ENCODE assay signal across 8 cellular contexts in genomic region chr10:95290446-95290800, GRCh38. TPM values are rescaled to one million over a fixed set of nuclear protein-coding genes. Genes with fewer than 3 reads are reported as not detected.
DNase-seq lines count a peak whose midpoint lies in the region; ATAC-seq and TF ChIP-seq lines count a peak whose summit lies in the region.

No MANE protein-coding gene starts in this region.

- peaks cover 46% of the 10 kb centered on the region for H3K27me3 Mint-ChIP-seq in activated T-helper 1 cell treated with anti-CD3 and anti-CD28 coated beads, Interleukin-12 subunit alpha, Interleukin-12 subunit beta, Interleukin-2, Interleukin-4 antibody, amounts not matched to agents 30 ng/mL and 10 ng/mL and 1 ng/mL, durations not matched to agents 14 hours and 24 hours and 36 hours (ENCODE audit: insufficient read depth)
- no peaks in the 10 kb centered on the region for H3K27me3 Mint-ChIP-seq in stimulated activated naive B cell treated with anti-CD40 and anti-IgM and Interleukin-4, amounts not matched to agents 10 μg/mL and 1 μg/mL and 100 μg/mL, for 72 hours

- in situ Hi-C loops in GM13976 (cut with MboI; ENCODE audit: low sequenced_read_pairs, unreplicated experiment) = no loop called here

- TF ChIP-seq CTCF in GM13976 (IDR thresholded peaks at IDR 0.05; ENCODE audit: borderline replicate concordance, control extremely low read depth, extremely low read depth, insufficient read depth, missing control alignments) = no peak

- H3K9me3 Mint-ChIP-seq in activated T-helper 1 cell treated with anti-CD3 and anti-CD28 coated beads, Interleukin-12 subunit alpha, Interleukin-12 subunit beta, Interleukin-2, Interleukin-4 antibody, amounts not matched to agents 30 ng/mL and 10 ng/mL and 1 ng/mL, durations not matched to agents 14 hours and 24 hours and 36 hours = no peaks in the 10 kb centered on the region
- H3K9me3 Mint-ChIP-seq in stimulated activated naive B cell treated with anti-CD40 and anti-IgM and Interleukin-4, amounts not matched to agents 10 μg/mL and 1 μg/mL and 100 μg/mL, for 72 hours = peaks cover 0 to 4% of the 10 kb centered on the region in 2 donors

- H3K4me3 Mint-ChIP-seq in activated T-helper 1 cell treated with anti-CD3 and anti-CD28 coated beads, Interleukin-12 subunit alpha, Interleukin-12 subunit beta, Interleukin-2, Interleukin-4 antibody, amounts not matched to agents 30 ng/mL and 10 ng/mL and 1 ng/mL, durations not matched to agents 14 hours and 24 hours and 36 hours = peak overlapping the region; percentile 81
- H3K4me3 Mint-ChIP-seq in stimulated activated naive B cell treated with anti-CD40 and anti-IgM and Interleukin-4, amounts not matched to agents 10 μg/mL and 1 μg/mL and 100 μg/mL, for 72 hours = peak overlapping the region; percentile 91 to 96

- no peak overlapping the region for H3K27ac Mint-ChIP-seq in activated T-helper 1 cell treated with anti-CD3 and anti-CD28 coated beads, Interleukin-12 subunit alpha, Interleukin-12 subunit beta, Interleukin-2, Interleukin-4 antibody, amounts not matched to agents 30 ng/mL and 10 ng/mL and 1 ng/mL, durations not matched to agents 14 hours and 24 hours and 36 hours
- peak overlapping the region; percentile 95 for H3K27ac Mint-ChIP-seq in stimulated activated naive B cell treated with anti-CD40 and anti-IgM and Interleukin-4, amounts not matched to agents 10 μg/mL and 1 μg/mL and 100 μg/mL, for 72 hours

- H3K4me1 Mint-ChIP-seq in activated T-helper 1 cell treated with anti-CD3 and anti-CD28 coated beads, Interleukin-12 subunit alpha, Interleukin-12 subunit beta, Interleukin-2, Interleukin-4 antibody, amounts not matched to agents 30 ng/mL and 10 ng/mL and 1 ng/mL, durations not matched to agents 14 hours and 24 hours and 36 hours (ENCODE audit: low read depth) = peaks cover 30% of the 10 kb centered on the region
- H3K4me1 Mint-ChIP-seq in stimulated activated naive B cell treated with anti-CD40 and anti-IgM and Interleukin-4, amounts not matched to agents 10 μg/mL and 1 μg/mL and 100 μg/mL, for 72 hours = peaks cover 60 to 87% of the 10 kb centered on the region in 2 donors

- peaks cover 4% of the 10 kb centered on the region for H3K36me3 Mint-ChIP-seq in activated T-helper 1 cell treated with anti-CD3 and anti-CD28 coated beads, Interleukin-12 subunit alpha, Interleukin-12 subunit beta, Interleukin-2, Interleukin-4 antibody, amounts not matched to agents 30 ng/mL and 10 ng/mL and 1 ng/mL, durations not matched to agents 14 hours and 24 hours and 36 hours (ENCODE audit: low read depth)
- peaks cover 2 to 4% of the 10 kb centered on the region in 2 donors for H3K36me3 Mint-ChIP-seq in stimulated activated naive B cell treated with anti-CD40 and anti-IgM and Interleukin-4, amounts not matched to agents 10 μg/mL and 1 μg/mL and 100 μg/mL, for 72 hours

- peak; percentile 0 for ATAC-seq in GM18868 (IDR thresholded peaks at IDR 0.05; ENCODE audit: unreplicated experiment)
- ATAC-seq in HG02973 (IDR thresholded peaks at IDR 0.05; ENCODE audit: unreplicated experiment) = peak; percentile 1
- ATAC-seq in stimulated activated naive B cell treated with anti-CD40 and anti-IgM and Interleukin-4, amounts not matched to agents 10 μg/mL and 1 μg/mL and 100 μg/mL, for 72 hours (replicated peaks) = peak; percentile 14 to 15

- H3K4me3 ChIP-seq in iPS-11a (ENCODE audit: low read depth, low read length) = peak overlapping the region; percentile 82

- intact Hi-C loops in activated T-helper 1 cell treated with anti-CD3 and anti-CD28 coated beads, Interleukin-12 subunit alpha, Interleukin-12 subunit beta, Interleukin-2, Interleukin-4 antibody, amounts not matched to agents 30 ng/mL and 10 ng/mL and 1 ng/mL, durations not matched to agents 14 hours and 24 hours and 36 hours (cut with micrococcal nuclease) = loop anchor here (5.0 kb wide), 2 partner anchors 43 to 72 kb away; no protein-coding TSS in a partner anchor

- DNase-seq in activated T-helper 1 cell treated with anti-CD3 and anti-CD28 coated beads, Interleukin-12 subunit alpha, Interleukin-12 subunit beta, Interleukin-2, Interleukin-4 antibody, amounts not matched to agents 30 ng/mL and 10 ng/mL and 1 ng/mL, durations not matched to agents 14 hours and 24 hours and 36 hours (ENCODE audit: low spot score) = peak; percentile 6
- DNase-seq in stimulated activated naive B cell treated with anti-CD40 and anti-IgM and Interleukin-4, amounts not matched to agents 10 μg/mL and 1 μg/mL and 100 μg/mL, for 72 hours = no peak
- DNase-seq in amniotic stem cell (lab: John Stamatoyannopoulos, UW) (no peak), NOMO-1 treated with DMSO at 0.1 percent for 48 hours (lab: John Stamatoyannopoulos, UW; ENCODE audit: unreplicated experiment) (no peak), GM13976 (ENCODE audit: low spot score) (no peak)

RNA-seq across cellular contexts. Expression of gene PDLIM1, which starts 0.4 kb away (rescaled TPM):
- total RNA-seq in activated T-helper 1 cell treated with anti-CD3 and anti-CD28 coated beads, Interleukin-12 subunit alpha, Interleukin-12 subunit beta, Interleukin-2, Interleukin-4 antibody, amounts not matched to agents 30 ng/mL and 10 ng/mL and 1 ng/mL, durations not matched to agents 14 hours and 24 hours and 36 hours = 2.6 and 2.9 TPM in 2 replicates
